Comparison of ENCODE assay signal across 18 cellular contexts in the genomic region with DNA sequence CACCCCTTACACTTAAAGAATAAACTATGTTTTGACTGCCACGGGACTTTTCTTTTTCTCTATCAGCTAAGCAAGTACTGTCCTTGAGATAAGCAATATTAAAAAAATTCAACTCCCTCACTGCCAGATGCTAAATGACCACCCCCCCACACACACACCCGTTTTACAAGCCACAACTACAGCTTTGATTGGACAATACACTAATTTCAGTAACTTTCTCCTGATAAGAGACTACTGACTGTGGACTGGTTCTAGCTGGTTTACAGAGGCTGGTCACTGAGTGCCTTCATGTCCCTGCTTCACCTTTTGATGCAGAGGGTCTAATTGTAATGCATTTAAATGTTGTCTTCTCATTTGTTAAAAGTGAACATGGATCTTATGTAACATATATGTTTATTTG.
DNase-seq lines count a peak whose midpoint lies in the region; ATAC-seq, FAIRE-seq and TF ChIP-seq lines count a peak whose summit lies in the region.
"Had no signal": no experiment of that assay in that cellular context is flagged by ENCODE, and none has a peak within 500 bp of the region (broad histone marks: within the 10 kb centered on the region; RNA-seq: fewer than 3 reads in every experiment).

No MANE protein-coding gene starts in this region.

- H3K4me1 Mint-ChIP-seq in activated CD4-positive, alpha-beta memory T cell treated with anti-CD3 and anti-CD28 coated beads for 36 hours (ENCODE audit: low read depth), result no peaks in the 10 kb centered on the region
- H3K4me1 Mint-ChIP-seq in stimulated activated naive B cell treated with anti-CD40 and anti-IgM and Interleukin-4, amounts not matched to agents 10 μg/mL and 1 μg/mL and 100 μg/mL, for 72 hours, result peaks cover 0 to 3% of the 10 kb centered on the region in 2 donors
- H3K4me1 Mint-ChIP-seq: H9 had no signal

- intact Hi-C loops in activated CD4-positive, alpha-beta memory T cell treated with anti-CD3 and anti-CD28 coated beads for 36 hours (cut with micrococcal nuclease), result no loop called here

- in situ Hi-C loops in SK-MEL-5 (cut with HindIII; ENCODE audit: low pct_unique_long_range_greater_than_20kb, low sequenced_read_pairs) (no loop called here), brain microvascular endothelial cell (cut with HindIII; ENCODE audit: low pct_ligation_motif_present, low sequenced_read_pairs) (no loop called here)

- peaks cover 2 to 3% of the 10 kb centered on the region in 2 donors for H3K4me1 ChIP-seq in small intestine (ENCODE audit: control insufficient read depth in 2 of 2, insufficient read depth in 1 of 2, low read depth in 1 of 2, low read length in 1 of 2)

- H3K4me3 ChIP-seq in fibroblast of villous mesenchyme (ENCODE audit: low read depth, low read length) (no peak overlapping the region), small intestine (ENCODE audit: low read depth in 1 of 2, low read length in 2 of 2) (no peak overlapping the region), brain microvascular endothelial cell (ENCODE audit: low read depth, low read length) (no peak overlapping the region)

- H3K27ac ChIP-seq in small intestine (ENCODE audit: low read depth in 1 of 2, low read length in 1 of 2) (peak overlapping the region in 1 of 2 donors; percentile 16), brain microvascular endothelial cell (no peak overlapping the region)
- H3K27ac ChIP-seq: C4-2B had no signal

- no peak for ATAC-seq in stimulated activated naive B cell treated with anti-CD40 and anti-IgM and Interleukin-4, amounts not matched to agents 10 μg/mL and 1 μg/mL and 100 μg/mL, for 72 hours (replicated peaks)

- POLR2A ChIA-PET in activated CD4-positive, alpha-beta memory T cell treated with anti-CD3 and anti-CD28 coated beads for 36 hours (lab: Charles Lee), result no interaction called here

- DNase-seq in AG08396 (ENCODE audit: low spot score) (peak; percentile 0), SK-MEL-5 (ENCODE audit: low read depth, low spot score) (peak; percentile 41), fibroblast of villous mesenchyme (ENCODE audit: low read depth) (peak; percentile 89), small intestine (peak; percentile 78), brain microvascular endothelial cell (no peak), GM20000 (ENCODE audit: low spot score) (no peak)
- DNase-seq in activated CD4-positive, alpha-beta memory T cell treated with anti-CD3 and anti-CD28 coated beads for 36 hours, result no peak
- no peak for DNase-seq in stimulated activated naive B cell treated with anti-CD40 and anti-IgM and Interleukin-4, amounts not matched to agents 10 μg/mL and 1 μg/mL and 100 μg/mL, for 72 hours
- DNase-seq: ACHN; AML-193; CD4-positive, alpha-beta T cell; DMS153; DMS79; GDM1; H9 had no signal

- H3K27me3 Mint-ChIP-seq in activated CD4-positive, alpha-beta memory T cell treated with anti-CD3 and anti-CD28 coated beads for 36 hours, result no peaks in the 10 kb centered on the region
- H3K27me3 Mint-ChIP-seq in stimulated activated naive B cell treated with anti-CD40 and anti-IgM and Interleukin-4, amounts not matched to agents 10 μg/mL and 1 μg/mL and 100 μg/mL, for 72 hours, result no peaks in the 10 kb centered on the region
- H3K27me3 Mint-ChIP-seq: CD4-positive, alpha-beta T cell had no signal

- no peak overlapping the region for H3K27ac Mint-ChIP-seq in activated CD4-positive, alpha-beta memory T cell treated with anti-CD3 and anti-CD28 coated beads for 36 hours
- no peak overlapping the region for H3K27ac Mint-ChIP-seq in stimulated activated naive B cell treated with anti-CD40 and anti-IgM and Interleukin-4, amounts not matched to agents 10 μg/mL and 1 μg/mL and 100 μg/mL, for 72 hours
- H3K27ac Mint-ChIP-seq: CD4-positive, alpha-beta T cell; H9 had no signal

- H3K36me3 Mint-ChIP-seq in activated CD4-positive, alpha-beta memory T cell treated with anti-CD3 and anti-CD28 coated beads for 36 hours, result no peaks in the 10 kb centered on the region
- H3K36me3 Mint-ChIP-seq in stimulated activated naive B cell treated with anti-CD40 and anti-IgM and Interleukin-4, amounts not matched to agents 10 μg/mL and 1 μg/mL and 100 μg/mL, for 72 hours, result no peaks in the 10 kb centered on the region

- TF ChIP-seq CTCF in fibroblast of villous mesenchyme (IDR thresholded peaks at IDR 0.05; ENCODE audit: insufficient read depth, low read depth, low read length), result no peak
- TF ChIP-seq CTCF in brain microvascular endothelial cell (IDR thresholded peaks at IDR 0.05; ENCODE audit: low read depth, low read length, missing control alignments), result no peak
- TF ChIP-seq CTCF in GM20000 (IDR thresholded peaks at IDR 0.05; ENCODE audit: extremely low read depth, missing control alignments), result no peak

- no peak overlapping the region for H3K4me3 Mint-ChIP-seq in activated CD4-positive, alpha-beta memory T cell treated with anti-CD3 and anti-CD28 coated beads for 36 hours
- no peak overlapping the region for H3K4me3 Mint-ChIP-seq in stimulated activated naive B cell treated with anti-CD40 and anti-IgM and Interleukin-4, amounts not matched to agents 10 μg/mL and 1 μg/mL and 100 μg/mL, for 72 hours
- H3K4me3 Mint-ChIP-seq: CD4-positive, alpha-beta T cell; H9 had no signal

- H3K27me3 ChIP-seq in small intestine (ENCODE audit: control insufficient read depth in 2 of 2, insufficient read depth in 2 of 2, low read length in 2 of 2) (peaks cover 0 to 1% of the 10 kb centered on the region in 2 donors), brain microvascular endothelial cell (replicated peaks) (no peaks in the 10 kb centered on the region)

- H3K36me3 ChIP-seq in small intestine (ENCODE audit: control insufficient read depth in 2 of 2, insufficient read depth in 2 of 2, low read length in 2 of 2) (no peaks in the 10 kb centered on the region), brain microvascular endothelial cell (replicated peaks) (no peaks in the 10 kb centered on the region)

- CTCF ChIA-PET in activated CD4-positive, alpha-beta memory T cell treated with anti-CD3 and anti-CD28 coated beads for 36 hours (lab: Charles Lee), result no interaction called here

- WGBS in small intestine, 3 donors, result 9 to 50% (median 23%) methylated on average over 2 of the region's 2 CpGs

- FAIRE-seq in small intestine (lab: Jason Lieb, UNC), result no peak
- FAIRE-seq: A204.1, H1 had no signal

- no peaks in the 10 kb centered on the region for H3K9me3 ChIP-seq in small intestine (ENCODE audit: control insufficient read depth, low read depth)

- no peaks in the 10 kb centered on the region for H3K9me3 Mint-ChIP-seq in activated CD4-positive, alpha-beta memory T cell treated with anti-CD3 and anti-CD28 coated beads for 36 hours
- no peaks in the 10 kb centered on the region for H3K9me3 Mint-ChIP-seq in stimulated activated naive B cell treated with anti-CD40 and anti-IgM and Interleukin-4, amounts not matched to agents 10 μg/mL and 1 μg/mL and 100 μg/mL, for 72 hours
- H3K9me3 Mint-ChIP-seq: CD4-positive, alpha-beta T cell had no signal

Comparison
In these comparisons a context has a peak if more than half of its experiments do, and no peak if none do; other contexts are left out.
1. DNase-seq: peak in AG08396 (single experiment), SK-MEL-5 (single experiment), fibroblast of villous mesenchyme (single experiment) and small intestine (single experiment); none in brain microvascular endothelial cell (single experiment), activated CD4-positive, alpha-beta memory T cell treated with anti-CD3 and anti-CD28 coated beads for 36 hours (single experiment), GM20000 (single experiment) and stimulated activated naive B cell treated with anti-CD40 and anti-IgM and Interleukin-4, amounts not matched to agents 10 μg/mL and 1 μg/mL and 100 μg/mL, for 72 hours (single experiment).